In the genomic region with DNA sequence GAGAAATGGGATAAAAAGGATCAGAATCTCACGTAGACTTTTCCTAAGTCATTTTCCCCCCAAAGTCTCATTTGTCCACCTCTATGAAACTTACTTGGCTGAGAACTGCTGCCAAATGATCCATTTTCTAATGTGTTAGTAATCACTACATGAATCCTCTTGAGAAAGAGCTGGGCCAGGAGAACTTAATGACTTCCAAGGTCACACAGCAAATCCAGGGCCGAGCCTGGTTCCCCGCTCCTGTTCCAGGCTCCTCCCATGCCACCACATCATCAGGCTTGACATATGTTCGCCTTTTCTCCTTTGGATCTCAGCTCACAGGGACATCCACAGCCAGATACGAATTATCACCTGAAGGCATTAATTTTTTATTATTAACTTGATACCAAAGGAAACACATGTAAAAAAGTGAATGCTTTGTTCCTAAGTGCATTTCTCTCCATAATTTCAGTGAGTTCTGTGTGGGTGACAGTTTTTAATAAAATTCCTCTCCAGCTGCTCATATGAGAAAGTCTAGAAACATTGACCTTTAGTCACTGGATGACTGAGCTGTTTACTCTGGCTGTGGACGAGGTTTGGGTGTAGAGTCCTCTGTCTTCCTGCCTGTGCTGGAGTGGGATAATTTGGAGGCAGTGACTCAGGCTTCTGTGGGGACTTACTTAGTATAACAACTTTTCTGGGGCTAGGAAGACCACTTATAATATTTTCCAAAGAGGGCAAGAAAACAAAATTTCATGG, we compare ENCODE assay signal across 1 cellular context.
TF ChIP-seq lines count a peak whose summit lies in the region.

No MANE protein-coding gene starts in this region.

TF ChIP-seq in HepG2, 621 proteins besides CTCF, POLR2A, EP300 and RAD21 (continued from another document):
- TF ChIP-seq, protein P1, sequence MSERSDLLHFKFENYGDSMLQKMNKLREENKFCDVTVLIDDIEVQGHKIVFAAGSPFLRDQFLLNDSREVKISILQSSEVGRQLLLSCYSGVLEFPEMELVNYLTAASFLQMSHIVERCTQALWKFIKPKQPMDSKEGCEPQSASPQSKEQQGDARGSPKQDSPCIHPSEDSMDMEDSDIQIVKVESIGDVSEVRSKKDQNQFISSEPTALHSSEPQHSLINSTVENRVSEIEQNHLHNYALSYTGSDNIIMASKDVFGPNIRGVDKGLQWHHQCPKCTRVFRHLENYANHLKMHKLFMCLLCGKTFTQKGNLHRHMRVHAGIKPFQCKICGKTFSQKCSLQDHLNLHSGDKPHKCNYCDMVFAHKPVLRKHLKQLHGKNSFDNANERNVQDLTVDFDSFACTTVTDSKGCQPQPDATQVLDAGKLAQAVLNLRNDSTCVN (CRISPR knock-in tag; IDR thresholded peaks at IDR 0.05; ENCODE audit: borderline replicate concordance) = peak; percentile 85
- TF ChIP-seq, protein P2, sequence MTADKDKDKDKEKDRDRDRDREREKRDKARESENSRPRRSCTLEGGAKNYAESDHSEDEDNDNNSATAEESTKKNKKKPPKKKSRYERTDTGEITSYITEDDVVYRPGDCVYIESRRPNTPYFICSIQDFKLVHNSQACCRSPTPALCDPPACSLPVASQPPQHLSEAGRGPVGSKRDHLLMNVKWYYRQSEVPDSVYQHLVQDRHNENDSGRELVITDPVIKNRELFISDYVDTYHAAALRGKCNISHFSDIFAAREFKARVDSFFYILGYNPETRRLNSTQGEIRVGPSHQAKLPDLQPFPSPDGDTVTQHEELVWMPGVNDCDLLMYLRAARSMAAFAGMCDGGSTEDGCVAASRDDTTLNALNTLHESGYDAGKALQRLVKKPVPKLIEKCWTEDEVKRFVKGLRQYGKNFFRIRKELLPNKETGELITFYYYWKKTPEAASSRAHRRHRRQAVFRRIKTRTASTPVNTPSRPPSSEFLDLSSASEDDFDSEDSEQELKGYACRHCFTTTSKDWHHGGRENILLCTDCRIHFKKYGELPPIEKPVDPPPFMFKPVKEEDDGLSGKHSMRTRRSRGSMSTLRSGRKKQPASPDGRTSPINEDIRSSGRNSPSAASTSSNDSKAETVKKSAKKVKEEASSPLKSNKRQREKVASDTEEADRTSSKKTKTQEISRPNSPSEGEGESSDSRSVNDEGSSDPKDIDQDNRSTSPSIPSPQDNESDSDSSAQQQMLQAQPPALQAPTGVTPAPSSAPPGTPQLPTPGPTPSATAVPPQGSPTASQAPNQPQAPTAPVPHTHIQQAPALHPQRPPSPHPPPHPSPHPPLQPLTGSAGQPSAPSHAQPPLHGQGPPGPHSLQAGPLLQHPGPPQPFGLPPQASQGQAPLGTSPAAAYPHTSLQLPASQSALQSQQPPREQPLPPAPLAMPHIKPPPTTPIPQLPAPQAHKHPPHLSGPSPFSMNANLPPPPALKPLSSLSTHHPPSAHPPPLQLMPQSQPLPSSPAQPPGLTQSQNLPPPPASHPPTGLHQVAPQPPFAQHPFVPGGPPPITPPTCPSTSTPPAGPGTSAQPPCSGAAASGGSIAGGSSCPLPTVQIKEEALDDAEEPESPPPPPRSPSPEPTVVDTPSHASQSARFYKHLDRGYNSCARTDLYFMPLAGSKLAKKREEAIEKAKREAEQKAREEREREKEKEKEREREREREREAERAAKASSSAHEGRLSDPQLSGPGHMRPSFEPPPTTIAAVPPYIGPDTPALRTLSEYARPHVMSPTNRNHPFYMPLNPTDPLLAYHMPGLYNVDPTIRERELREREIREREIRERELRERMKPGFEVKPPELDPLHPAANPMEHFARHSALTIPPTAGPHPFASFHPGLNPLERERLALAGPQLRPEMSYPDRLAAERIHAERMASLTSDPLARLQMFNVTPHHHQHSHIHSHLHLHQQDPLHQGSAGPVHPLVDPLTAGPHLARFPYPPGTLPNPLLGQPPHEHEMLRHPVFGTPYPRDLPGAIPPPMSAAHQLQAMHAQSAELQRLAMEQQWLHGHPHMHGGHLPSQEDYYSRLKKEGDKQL (CRISPR knock-in tag; IDR thresholded peaks at IDR 0.05; ENCODE audit: low read depth) = no peak
- 0 out of 2 replicates have a peak, but pooled peaks have one; percentile 30 for TF ChIP-seq KDM3A (CRISPR knock-in tag; IDR thresholded peaks at IDR 0.05; ENCODE audit: low read depth)
- TF ChIP-seq RARA (CRISPR knock-in tag; IDR thresholded peaks at IDR 0.05) = peak; percentile 44; the same call in 1 of the 2 replicates
- TF ChIP-seq LCORL (IDR thresholded peaks at IDR 0.05) = no peak
- peak; percentile 68; the same call in 1 of the 2 replicates for TF ChIP-seq LCORL (CRISPR knock-in tag; IDR thresholded peaks at IDR 0.05)
- no peak for TF ChIP-seq FOXA1 (IDR thresholded peaks at IDR 0.05)
- TF ChIP-seq FOXA1 (CRISPR knock-in tag; IDR thresholded peaks at IDR 0.05) = peak; percentile 75
- TF ChIP-seq ATF1 (CRISPR knock-in tag; IDR thresholded peaks at IDR 0.05) = peak; percentile 32; the same call in 1 of the 2 replicates
- TF ChIP-seq, protein P3, sequence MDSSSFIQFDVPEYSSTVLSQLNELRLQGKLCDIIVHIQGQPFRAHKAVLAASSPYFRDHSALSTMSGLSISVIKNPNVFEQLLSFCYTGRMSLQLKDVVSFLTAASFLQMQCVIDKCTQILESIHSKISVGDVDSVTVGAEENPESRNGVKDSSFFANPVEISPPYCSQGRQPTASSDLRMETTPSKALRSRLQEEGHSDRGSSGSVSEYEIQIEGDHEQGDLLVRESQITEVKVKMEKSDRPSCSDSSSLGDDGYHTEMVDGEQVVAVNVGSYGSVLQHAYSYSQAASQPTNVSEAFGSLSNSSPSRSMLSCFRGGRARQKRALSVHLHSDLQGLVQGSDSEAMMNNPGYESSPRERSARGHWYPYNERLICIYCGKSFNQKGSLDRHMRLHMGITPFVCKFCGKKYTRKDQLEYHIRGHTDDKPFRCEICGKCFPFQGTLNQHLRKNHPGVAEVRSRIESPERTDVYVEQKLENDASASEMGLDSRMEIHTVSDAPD (CRISPR knock-in tag; IDR thresholded peaks at IDR 0.05) = no peak
- peak; percentile 26; the same call in 1 of the 2 replicates for TF ChIP-seq FOXO1 (CRISPR knock-in tag; IDR thresholded peaks at IDR 0.05)
- TF ChIP-seq, protein P4, sequence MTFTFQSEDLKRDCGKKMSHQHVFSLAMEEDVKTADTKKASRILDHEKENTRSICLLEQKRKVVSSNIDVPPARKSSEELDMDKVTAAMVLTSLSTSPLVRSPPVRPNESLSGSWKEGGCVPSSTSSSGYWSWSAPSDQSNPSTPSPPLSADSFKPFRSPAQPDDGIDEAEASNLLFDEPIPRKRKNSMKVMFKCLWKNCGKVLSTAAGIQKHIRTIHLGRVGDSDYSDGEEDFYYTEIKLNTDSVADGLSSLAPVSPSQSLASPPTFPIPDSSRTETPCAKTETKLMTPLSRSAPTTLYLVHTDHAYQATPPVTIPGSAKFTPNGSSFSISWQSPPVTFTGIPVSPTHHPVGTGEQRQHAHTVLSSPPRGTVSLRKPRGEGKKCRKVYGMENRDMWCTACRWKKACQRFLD (CRISPR knock-in tag; IDR thresholded peaks at IDR 0.05; ENCODE audit: borderline replicate concordance) = no peak
- TF ChIP-seq GATAD2A (CRISPR knock-in tag; IDR thresholded peaks at IDR 0.05) = 0 out of 2 replicates have a peak, but pooled peaks have one; percentile 37
- TF ChIP-seq ZNF644 (CRISPR knock-in tag; IDR thresholded peaks at IDR 0.05; ENCODE audit: low read depth) = peak; percentile 56; the same call in 1 of the 2 replicates
- TF ChIP-seq CENPT (CRISPR knock-in tag; IDR thresholded peaks at IDR 0.05; ENCODE audit: low read depth) = no peak
- TF ChIP-seq ZNF282 (IDR thresholded peaks at IDR 0.05; ENCODE audit: partially characterized antibody) = no peak
- TF ChIP-seq GFI1 (CRISPR knock-in tag; IDR thresholded peaks at IDR 0.05; ENCODE audit: borderline replicate concordance) = 0 out of 2 replicates have a peak, but pooled peaks have one; percentile 27
- TF ChIP-seq AGO2 (optimal IDR thresholded peaks at IDR 0.05; ENCODE audit: low read depth, low read length) = no peak
- TF ChIP-seq, protein P5, sequence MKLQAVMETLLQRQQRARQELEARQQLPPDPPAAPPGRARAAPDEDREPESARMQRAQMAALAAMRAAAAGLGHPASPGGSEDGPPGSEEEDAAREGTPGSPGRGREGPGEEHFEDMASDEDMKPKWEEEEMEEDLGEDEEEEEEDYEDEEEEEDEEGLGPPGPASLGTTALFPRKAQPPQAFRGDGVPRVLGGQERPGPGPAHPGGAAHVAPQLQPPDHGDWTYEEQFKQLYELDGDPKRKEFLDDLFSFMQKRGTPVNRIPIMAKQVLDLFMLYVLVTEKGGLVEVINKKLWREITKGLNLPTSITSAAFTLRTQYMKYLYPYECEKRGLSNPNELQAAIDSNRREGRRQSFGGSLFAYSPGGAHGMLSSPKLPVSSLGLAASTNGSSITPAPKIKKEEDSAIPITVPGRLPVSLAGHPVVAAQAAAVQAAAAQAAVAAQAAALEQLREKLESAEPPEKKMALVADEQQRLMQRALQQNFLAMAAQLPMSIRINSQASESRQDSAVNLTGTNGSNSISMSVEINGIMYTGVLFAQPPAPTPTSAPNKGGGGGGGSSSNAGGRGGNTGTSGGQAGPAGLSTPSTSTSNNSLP (IDR thresholded peaks at IDR 0.05; ENCODE audit: low read depth, low read length) = peak; percentile 93
- TF ChIP-seq ZFP1 (CRISPR knock-in tag; IDR thresholded peaks at IDR 0.05) = no peak
- 0 out of 4 replicates have a peak, but pooled peaks of 1 of the 2 experiments have one; percentile 3 for TF ChIP-seq MAFK (conservative IDR thresholded peaks at IDR 0.05 in 1 of 2, IDR thresholded peaks at IDR 0.05 in 1 of 2; ENCODE audit: low read length in 2 of 2)
- TF ChIP-seq GLI4 (CRISPR knock-in tag; IDR thresholded peaks at IDR 0.05; ENCODE audit: borderline replicate concordance) = no peak
- 0 out of 2 replicates have a peak, but pooled peaks have one; percentile 21 for TF ChIP-seq BCL6 (CRISPR knock-in tag; IDR thresholded peaks at IDR 0.05)
- TF ChIP-seq POGZ (CRISPR knock-in tag; IDR thresholded peaks at IDR 0.05) = 0 out of 2 replicates have a peak, but pooled peaks have one; percentile 18
- TF ChIP-seq ZNF749 (CRISPR knock-in tag; IDR thresholded peaks at IDR 0.05; ENCODE audit: borderline replicate concordance) = no peak
- TF ChIP-seq ASH2L (IDR thresholded peaks at IDR 0.05; ENCODE audit: insufficient read length, low read depth, low read length) = peak; percentile 67
- TF ChIP-seq, protein P6, sequence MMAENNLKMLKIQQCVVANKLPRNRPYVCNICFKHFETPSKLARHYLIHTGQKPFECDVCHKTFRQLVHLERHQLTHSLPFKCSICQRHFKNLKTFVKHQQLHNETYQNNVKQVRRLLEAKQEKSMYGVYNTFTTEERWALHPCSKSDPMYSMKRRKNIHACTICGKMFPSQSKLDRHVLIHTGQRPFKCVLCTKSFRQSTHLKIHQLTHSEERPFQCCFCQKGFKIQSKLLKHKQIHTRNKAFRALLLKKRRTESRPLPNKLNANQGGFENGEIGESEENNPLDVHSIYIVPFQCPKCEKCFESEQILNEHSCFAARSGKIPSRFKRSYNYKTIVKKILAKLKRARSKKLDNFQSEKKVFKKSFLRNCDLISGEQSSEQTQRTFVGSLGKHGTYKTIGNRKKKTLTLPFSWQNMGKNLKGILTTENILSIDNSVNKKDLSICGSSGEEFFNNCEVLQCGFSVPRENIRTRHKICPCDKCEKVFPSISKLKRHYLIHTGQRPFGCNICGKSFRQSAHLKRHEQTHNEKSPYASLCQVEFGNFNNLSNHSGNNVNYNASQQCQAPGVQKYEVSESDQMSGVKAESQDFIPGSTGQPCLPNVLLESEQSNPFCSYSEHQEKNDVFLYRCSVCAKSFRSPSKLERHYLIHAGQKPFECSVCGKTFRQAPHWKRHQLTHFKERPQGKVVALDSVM (CRISPR knock-in tag; IDR thresholded peaks at IDR 0.05) = 0 out of 2 replicates have a peak, but pooled peaks have one; percentile 11
- 0 out of 2 replicates have a peak, but pooled peaks have one; percentile 23 for TF ChIP-seq EHMT2 (IDR thresholded peaks at IDR 0.05; ENCODE audit: borderline replicate concordance, low read depth, low read length)
- TF ChIP-seq BRCA1 (CRISPR knock-in tag; IDR thresholded peaks at IDR 0.05) = no peak
- TF ChIP-seq ZNF274 (CRISPR knock-in tag; IDR thresholded peaks at IDR 0.05) = no peak
- no peak for TF ChIP-seq FOXK1 (CRISPR knock-in tag; IDR thresholded peaks at IDR 0.05; ENCODE audit: borderline replicate concordance, low read depth)
- peak; percentile 63 for TF ChIP-seq HDAC1 (CRISPR knock-in tag; IDR thresholded peaks at IDR 0.05)
- TF ChIP-seq XRCC5 (optimal IDR thresholded peaks at IDR 0.05; ENCODE audit: low read length) = peak; percentile 71
